1 cellular context compared by ENCODE assay signal in the genomic region with DNA sequence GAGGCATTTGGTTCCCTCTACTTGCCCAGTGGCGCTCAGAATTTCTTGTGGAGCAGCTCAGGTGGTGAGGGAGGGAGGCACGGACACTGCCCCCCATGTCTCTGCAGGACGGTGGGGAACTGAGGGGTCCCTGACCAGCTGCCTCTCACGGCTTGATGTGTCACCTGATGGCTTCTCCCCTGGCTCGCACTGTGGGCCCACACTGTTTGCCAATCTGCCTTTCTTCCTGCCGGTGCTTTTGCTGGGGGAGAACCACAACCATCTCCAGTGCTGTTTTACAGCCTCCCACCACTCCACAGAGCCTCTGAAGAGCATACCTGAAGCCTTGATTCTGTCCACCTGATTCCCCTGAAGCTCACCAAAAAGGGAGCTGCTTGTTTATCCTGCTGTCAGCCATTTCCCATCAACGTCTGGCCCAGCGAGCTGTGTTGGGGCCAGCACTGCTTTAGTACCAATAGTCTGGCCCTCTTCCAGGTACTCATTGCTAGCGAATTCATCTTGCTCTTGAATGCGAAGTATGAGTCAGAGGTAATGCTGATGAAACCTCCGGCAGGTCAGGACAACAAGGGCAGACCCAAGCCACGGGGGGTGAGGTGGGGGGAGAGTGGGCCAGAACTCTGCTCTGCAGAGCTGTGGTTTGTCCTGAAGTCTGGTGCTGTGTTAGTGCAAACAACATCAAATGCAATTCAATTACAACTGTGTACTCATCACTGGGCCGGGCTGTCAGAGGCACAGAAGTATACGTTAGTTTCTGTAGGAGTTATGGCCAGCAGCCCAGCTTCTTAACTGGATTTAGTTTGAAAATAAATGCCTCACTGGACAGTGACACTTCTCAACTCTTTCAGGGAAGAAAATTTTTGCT.
TF ChIP-seq lines count a peak whose summit lies in the region.

No MANE protein-coding gene starts in this region.

TF ChIP-seq in K562, 482 proteins besides CTCF, POLR2A, EP300 and RAD21 (continued from another document and continues in another):
- TF ChIP-seq CEBPZ (IDR thresholded peaks at IDR 0.05; ENCODE audit: borderline replicate concordance, low read depth, low read length) = no peak
- peak; percentile 87 for TF ChIP-seq RNF2 (IDR thresholded peaks at IDR 0.05)
- 0 out of 2 replicates have a peak, but pooled peaks have one; percentile 43 for TF ChIP-seq HES1 (IDR thresholded peaks at IDR 0.05; ENCODE audit: low read depth)
- no peak; the same call in 1 of the 2 replicates for TF ChIP-seq TAL1 (IDR thresholded peaks at IDR 0.05)
- TF ChIP-seq NEUROD1 (IDR thresholded peaks at IDR 0.05; ENCODE audit: borderline replicate concordance, low read depth, low read length, partially characterized antibody) = peak; percentile 56
- TF ChIP-seq GABPA (tag; conservative IDR thresholded peaks at IDR 0.05; ENCODE audit: low read depth) = peak; percentile 27; the same call in 1 of the 2 replicates
- peak; percentile 39; the same call in 1 of the 2 replicates for TF ChIP-seq NCOR1 (IDR thresholded peaks at IDR 0.05)
- TF ChIP-seq ZNF263 (CRISPR knock-in tag; IDR thresholded peaks at IDR 0.05; ENCODE audit: borderline replicate concordance) = no peak
- TF ChIP-seq, protein P1, sequence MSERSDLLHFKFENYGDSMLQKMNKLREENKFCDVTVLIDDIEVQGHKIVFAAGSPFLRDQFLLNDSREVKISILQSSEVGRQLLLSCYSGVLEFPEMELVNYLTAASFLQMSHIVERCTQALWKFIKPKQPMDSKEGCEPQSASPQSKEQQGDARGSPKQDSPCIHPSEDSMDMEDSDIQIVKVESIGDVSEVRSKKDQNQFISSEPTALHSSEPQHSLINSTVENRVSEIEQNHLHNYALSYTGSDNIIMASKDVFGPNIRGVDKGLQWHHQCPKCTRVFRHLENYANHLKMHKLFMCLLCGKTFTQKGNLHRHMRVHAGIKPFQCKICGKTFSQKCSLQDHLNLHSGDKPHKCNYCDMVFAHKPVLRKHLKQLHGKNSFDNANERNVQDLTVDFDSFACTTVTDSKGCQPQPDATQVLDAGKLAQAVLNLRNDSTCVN (CRISPR knock-in tag; IDR thresholded peaks at IDR 0.05) = no peak
- TF ChIP-seq SMARCC2 (IDR thresholded peaks at IDR 0.05; ENCODE audit: low read depth) = peak; percentile 86
- no peak for TF ChIP-seq ZBTB1 (CRISPR knock-in tag; IDR thresholded peaks at IDR 0.05; ENCODE audit: borderline replicate concordance, low read depth)
- TF ChIP-seq HNRNPL (IDR thresholded peaks at IDR 0.05; ENCODE audit: low read depth, low read length) = no peak
- TF ChIP-seq TEAD4 (IDR thresholded peaks at IDR 0.05; ENCODE audit: low read length) = peak; percentile 60
- no peak for TF ChIP-seq TEAD4 (CRISPR knock-in tag; IDR thresholded peaks at IDR 0.05; ENCODE audit: borderline replicate concordance)
- TF ChIP-seq, protein P2, sequence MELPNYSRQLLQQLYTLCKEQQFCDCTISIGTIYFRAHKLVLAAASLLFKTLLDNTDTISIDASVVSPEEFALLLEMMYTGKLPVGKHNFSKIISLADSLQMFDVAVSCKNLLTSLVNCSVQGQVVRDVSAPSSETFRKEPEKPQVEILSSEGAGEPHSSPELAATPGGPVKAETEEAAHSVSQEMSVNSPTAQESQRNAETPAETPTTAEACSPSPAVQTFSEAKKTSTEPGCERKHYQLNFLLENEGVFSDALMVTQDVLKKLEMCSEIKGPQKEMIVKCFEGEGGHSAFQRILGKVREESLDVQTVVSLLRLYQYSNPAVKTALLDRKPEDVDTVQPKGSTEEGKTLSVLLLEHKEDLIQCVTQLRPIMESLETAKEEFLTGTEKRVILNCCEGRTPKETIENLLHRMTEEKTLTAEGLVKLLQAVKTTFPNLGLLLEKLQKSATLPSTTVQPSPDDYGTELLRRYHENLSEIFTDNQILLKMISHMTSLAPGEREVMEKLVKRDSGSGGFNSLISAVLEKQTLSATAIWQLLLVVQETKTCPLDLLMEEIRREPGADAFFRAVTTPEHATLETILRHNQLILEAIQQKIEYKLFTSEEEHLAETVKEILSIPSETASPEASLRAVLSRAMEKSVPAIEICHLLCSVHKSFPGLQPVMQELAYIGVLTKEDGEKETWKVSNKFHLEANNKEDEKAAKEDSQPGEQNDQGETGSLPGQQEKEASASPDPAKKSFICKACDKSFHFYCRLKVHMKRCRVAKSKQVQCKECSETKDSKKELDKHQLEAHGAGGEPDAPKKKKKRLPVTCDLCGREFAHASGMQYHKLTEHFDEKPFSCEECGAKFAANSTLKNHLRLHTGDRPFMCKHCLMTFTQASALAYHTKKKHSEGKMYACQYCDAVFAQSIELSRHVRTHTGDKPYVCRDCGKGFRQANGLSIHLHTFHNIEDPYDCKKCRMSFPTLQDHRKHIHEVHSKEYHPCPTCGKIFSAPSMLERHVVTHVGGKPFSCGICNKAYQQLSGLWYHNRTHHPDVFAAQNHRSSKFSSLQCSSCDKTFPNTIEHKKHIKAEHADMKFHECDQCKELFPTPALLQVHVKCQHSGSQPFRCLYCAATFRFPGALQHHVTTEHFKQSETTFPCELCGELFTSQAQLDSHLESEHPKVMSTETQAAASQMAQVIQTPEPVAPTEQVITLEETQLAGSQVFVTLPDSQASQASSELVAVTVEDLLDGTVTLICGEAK (IDR thresholded peaks at IDR 0.05) = 0 out of 2 replicates have a peak, but pooled peaks have one; percentile 14
- TF ChIP-seq, protein P2 (CRISPR knock-in tag; IDR thresholded peaks at IDR 0.05) = no peak
- peak; percentile 6 for TF ChIP-seq CHD4 (IDR thresholded peaks at IDR 0.05; ENCODE audit: insufficient read depth, insufficient replicate concordance, low read depth, low read length, poor library complexity, severe bottlenecking)
- TF ChIP-seq ARID1B (IDR thresholded peaks at IDR 0.05) = peak; percentile 87
- peak; percentile 76 for TF ChIP-seq ZNF589 (CRISPR knock-in tag; IDR thresholded peaks at IDR 0.05; ENCODE audit: low read depth)
- TF ChIP-seq CEBPB (tag; IDR thresholded peaks at IDR 0.05) = peak; percentile 82
- TF ChIP-seq MEF2A (IDR thresholded peaks at IDR 0.05; ENCODE audit: control insufficient read depth, low read depth, low read length) = no peak
- peak; percentile 61; the same call in 1 of the 2 replicates for TF ChIP-seq ZBTB7A (IDR thresholded peaks at IDR 0.05; ENCODE audit: borderline replicate concordance, control insufficient read depth, low read depth, low read length)
- TF ChIP-seq BRD9 (IDR thresholded peaks at IDR 0.05; ENCODE audit: low read depth, partially characterized antibody) = peak; percentile 52
- TF ChIP-seq TFAM (CRISPR knock-in tag; conservative IDR thresholded peaks at IDR 0.05) = no peak
- 0 out of 2 replicates have a peak, but pooled peaks have one; percentile 11 for TF ChIP-seq CC2D1A (IDR thresholded peaks at IDR 0.05)
- peak; percentile 75; the same call in 1 of the 2 replicates for TF ChIP-seq NBN (IDR thresholded peaks at IDR 0.05; ENCODE audit: low read depth)
- TF ChIP-seq, protein P3, sequence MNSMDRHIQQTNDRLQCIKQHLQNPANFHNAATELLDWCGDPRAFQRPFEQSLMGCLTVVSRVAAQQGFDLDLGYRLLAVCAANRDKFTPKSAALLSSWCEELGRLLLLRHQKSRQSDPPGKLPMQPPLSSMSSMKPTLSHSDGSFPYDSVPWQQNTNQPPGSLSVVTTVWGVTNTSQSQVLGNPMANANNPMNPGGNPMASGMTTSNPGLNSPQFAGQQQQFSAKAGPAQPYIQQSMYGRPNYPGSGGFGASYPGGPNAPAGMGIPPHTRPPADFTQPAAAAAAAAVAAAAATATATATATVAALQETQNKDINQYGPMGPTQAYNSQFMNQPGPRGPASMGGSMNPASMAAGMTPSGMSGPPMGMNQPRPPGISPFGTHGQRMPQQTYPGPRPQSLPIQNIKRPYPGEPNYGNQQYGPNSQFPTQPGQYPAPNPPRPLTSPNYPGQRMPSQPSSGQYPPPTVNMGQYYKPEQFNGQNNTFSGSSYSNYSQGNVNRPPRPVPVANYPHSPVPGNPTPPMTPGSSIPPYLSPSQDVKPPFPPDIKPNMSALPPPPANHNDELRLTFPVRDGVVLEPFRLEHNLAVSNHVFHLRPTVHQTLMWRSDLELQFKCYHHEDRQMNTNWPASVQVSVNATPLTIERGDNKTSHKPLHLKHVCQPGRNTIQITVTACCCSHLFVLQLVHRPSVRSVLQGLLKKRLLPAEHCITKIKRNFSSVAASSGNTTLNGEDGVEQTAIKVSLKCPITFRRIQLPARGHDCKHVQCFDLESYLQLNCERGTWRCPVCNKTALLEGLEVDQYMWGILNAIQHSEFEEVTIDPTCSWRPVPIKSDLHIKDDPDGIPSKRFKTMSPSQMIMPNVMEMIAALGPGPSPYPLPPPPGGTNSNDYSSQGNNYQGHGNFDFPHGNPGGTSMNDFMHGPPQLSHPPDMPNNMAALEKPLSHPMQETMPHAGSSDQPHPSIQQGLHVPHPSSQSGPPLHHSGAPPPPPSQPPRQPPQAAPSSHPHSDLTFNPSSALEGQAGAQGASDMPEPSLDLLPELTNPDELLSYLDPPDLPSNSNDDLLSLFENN (IDR thresholded peaks at IDR 0.05; ENCODE audit: low read depth in 2 of 2, low read length in 2 of 2) = 0 out of 4 replicates have a peak, but pooled peaks of 1 of the 2 experiments have one; percentile 12
- TF ChIP-seq EHMT2 (IDR thresholded peaks at IDR 0.05) = peak; percentile 21; the same call in 1 of the 2 replicates
- peak; percentile 93; the same call in 1 of the 2 replicates for TF ChIP-seq ZNF584 (CRISPR knock-in tag; IDR thresholded peaks at IDR 0.05; ENCODE audit: low read depth)
- TF ChIP-seq, protein P4, sequence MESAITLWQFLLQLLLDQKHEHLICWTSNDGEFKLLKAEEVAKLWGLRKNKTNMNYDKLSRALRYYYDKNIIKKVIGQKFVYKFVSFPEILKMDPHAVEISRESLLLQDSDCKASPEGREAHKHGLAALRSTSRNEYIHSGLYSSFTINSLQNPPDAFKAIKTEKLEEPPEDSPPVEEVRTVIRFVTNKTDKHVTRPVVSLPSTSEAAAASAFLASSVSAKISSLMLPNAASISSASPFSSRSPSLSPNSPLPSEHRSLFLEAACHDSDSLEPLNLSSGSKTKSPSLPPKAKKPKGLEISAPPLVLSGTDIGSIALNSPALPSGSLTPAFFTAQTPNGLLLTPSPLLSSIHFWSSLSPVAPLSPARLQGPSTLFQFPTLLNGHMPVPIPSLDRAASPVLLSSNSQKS (CRISPR knock-in tag; IDR thresholded peaks at IDR 0.05) = no peak
- peak; percentile 99 for TF ChIP-seq JUND (IDR thresholded peaks at IDR 0.05; ENCODE audit: borderline replicate concordance, low read depth, low read length)
- peak; percentile 97; the same call in 2 of the 3 replicates for TF ChIP-seq JUND (tag; IDR thresholded peaks at IDR 0.05; ENCODE audit: borderline replicate concordance, low read depth, low read length)
- TF ChIP-seq MYC (IDR thresholded peaks at IDR 0.05; ENCODE audit: low read depth, low read length) = 0 out of 2 replicates have a peak, but pooled peaks have one; percentile 39
- TF ChIP-seq MYC (CRISPR knock-in tag; IDR thresholded peaks at IDR 0.05; ENCODE audit: borderline replicate concordance, low read depth) = no peak
- no peak for TF ChIP-seq CBX1 (IDR thresholded peaks at IDR 0.05; ENCODE audit: low read depth)
- peak; percentile 64; the same call in 1 of the 2 replicates for TF ChIP-seq ETV5 (CRISPR knock-in tag; IDR thresholded peaks at IDR 0.05; ENCODE audit: low read depth)
